Comparison of ENCODE assay signal across 18 cellular contexts in the genomic region with DNA sequence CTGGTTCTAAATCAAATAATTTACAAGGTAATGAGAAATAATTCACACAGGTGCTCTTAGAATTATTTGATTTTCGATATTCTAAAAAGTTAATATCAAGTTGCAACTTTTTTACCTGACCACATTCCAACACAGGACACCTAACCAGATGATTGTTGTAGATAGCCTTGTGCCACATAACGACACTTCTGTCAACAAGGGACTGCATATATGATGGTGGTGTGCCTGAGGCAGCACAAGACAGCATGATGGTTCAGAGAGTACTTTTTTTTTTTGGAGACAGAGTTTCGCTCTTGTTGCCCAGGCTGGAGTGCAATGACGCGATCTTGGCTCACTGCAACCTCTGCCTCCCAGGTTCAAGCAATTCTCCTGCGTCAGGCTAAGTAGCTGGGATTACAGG.
DNase-seq lines count a peak whose midpoint lies in the region; ATAC-seq, FAIRE-seq and TF ChIP-seq lines count a peak whose summit lies in the region.
"Had no signal": no experiment of that assay in that cellular context is flagged by ENCODE, and none has a peak within 500 bp of the region (broad histone marks: within the 10 kb centered on the region; RNA-seq: fewer than 3 reads in every experiment).

No MANE protein-coding gene starts in this region.

- ATAC-seq in left ventricle myocardium superior, result peak; percentile 34
- no peak for ATAC-seq in GM18909 (IDR thresholded peaks at IDR 0.05; ENCODE audit: poor library complexity, unreplicated experiment)
- ATAC-seq: GM12878 had no signal

- FAIRE-seq in H1 (lab: Jason Lieb, UNC), result no peak
- FAIRE-seq: A204.1, GM12878, GM18507 had no signal

- H2BK120ac ChIP-seq in H1 (replicated peaks; ENCODE audit: low read depth, low read length) (no peak overlapping the region), trophoblast cell (ENCODE audit: insufficient read depth, low read length, poor library complexity) (no peak overlapping the region)

- H4K91ac ChIP-seq in H1 (replicated peaks; ENCODE audit: insufficient read length, low read length) (no peak overlapping the region), trophoblast cell (ENCODE audit: low read depth, low read length) (no peak overlapping the region)

- H2AK5ac ChIP-seq in H1 (ENCODE audit: low read depth, low read length) (no peak overlapping the region), trophoblast cell (ENCODE audit: low read length) (no peak overlapping the region)

- H3K27me3 ChIP-seq in left ventricle myocardium inferior (ENCODE audit: low read depth) (no peaks in the 10 kb centered on the region), H1 (replicated peaks in 1 of 4; ENCODE audit: control insufficient read depth in 3 of 4, extremely low read depth in 1 of 4, insufficient read depth in 3 of 4, low read length in 3 of 4) (no peaks in the 10 kb centered on the region), trophoblast cell (ENCODE audit: insufficient read depth, low read length) (no peaks in the 10 kb centered on the region)

- H3K56ac ChIP-seq in H1 (replicated peaks; ENCODE audit: insufficient read length, low read depth, low read length), result no peak overlapping the region

- H3K9ac ChIP-seq in H1 (replicated peaks in 1 of 4; ENCODE audit: extremely low read depth in 1 of 4, low read depth in 3 of 4, low read length in 3 of 4), result no peak overlapping the region
- no peak overlapping the region for H3K9ac ChIP-seq in trophoblast cell (ENCODE audit: low read length)
- H3K9ac ChIP-seq: GM23248 had no signal

- H2BK12ac ChIP-seq in H1 (ENCODE audit: low read depth, low read length) (peak overlapping the region; percentile 94), trophoblast cell (ENCODE audit: low read length) (no peak overlapping the region)

- TF ChIP-seq CTCF in left ventricle myocardium inferior (IDR thresholded peaks at IDR 0.05; ENCODE audit: borderline replicate concordance) (no peak), H1 (IDR thresholded peaks at IDR 0.05; ENCODE audit: control extremely low read depth in 1 of 3, insufficient read depth in 1 of 3, low read depth in 1 of 3, low read length in 3 of 3) (no peak)

- peaks cover 33% of the 10 kb centered on the region for H3K36me3 ChIP-seq in left ventricle myocardium inferior
- H3K36me3 ChIP-seq in H1 (ENCODE audit: control insufficient read depth in 2 of 4, insufficient read depth in 4 of 4, low read length in 3 of 4), result no peaks in the 10 kb centered on the region
- H3K36me3 ChIP-seq in trophoblast cell (ENCODE audit: control insufficient read depth in 1 of 2, insufficient read depth in 2 of 2, low read length in 2 of 2), result no peaks in the 10 kb centered on the region
- H3K36me3 ChIP-seq: HAP-1 had no signal

- H2BK20ac ChIP-seq in H1 (ENCODE audit: low read length), result no peak overlapping the region

- H3K79me1 ChIP-seq in H1 (ENCODE audit: low read depth, low read length) (no peaks in the 10 kb centered on the region), trophoblast cell (ENCODE audit: low read length) (no peaks in the 10 kb centered on the region)

- H2AFZ ChIP-seq in H1 (ENCODE audit: low read length) (no peak overlapping the region), trophoblast cell (ENCODE audit: insufficient read depth, low read length, poor library complexity) (no peak overlapping the region)
- H2AFZ ChIP-seq: GM23248 had no signal

- H4K8ac ChIP-seq in H1 (ENCODE audit: extremely low read depth, insufficient read depth, low read length) (no peak overlapping the region), trophoblast cell (ENCODE audit: low read depth, low read length) (no peak overlapping the region)

- H3K4me2 ChIP-seq in H1 (ENCODE audit: insufficient read depth in 1 of 2, low read depth in 2 of 2, low read length in 2 of 2), result no peak overlapping the region; a peak in 1 of 4 replicates
- H3K4me2 ChIP-seq in trophoblast cell (ENCODE audit: low read length), result no peak overlapping the region

- H4K20me1 ChIP-seq in H1 (replicated peaks in 1 of 2; ENCODE audit: control insufficient read depth in 1 of 2, insufficient read depth in 2 of 2, low read length in 2 of 2), result no peaks in the 10 kb centered on the region

- H4K5ac ChIP-seq in H1 (ENCODE audit: insufficient read length, low read depth, low read length), result no peak overlapping the region

- peaks cover 6% of the 10 kb centered on the region; the same call in 1 of the 2 replicates for H3K23me2 ChIP-seq in H1 (ENCODE audit: low read depth, low read length)

- H3K9me3 ChIP-seq in left ventricle myocardium inferior (replicated peaks) (no peaks in the 10 kb centered on the region), H1 (ENCODE audit: insufficient read depth in 2 of 2, low read depth in 1 of 2, low read length in 1 of 2) (no peaks in the 10 kb centered on the region), trophoblast cell (ENCODE audit: insufficient read depth, low read depth, low read length) (no peaks in the 10 kb centered on the region)
- H3K9me3 ChIP-seq: HAP-1 had no signal

- H3K23ac ChIP-seq in H1 (ENCODE audit: insufficient read length) (no peak overlapping the region), trophoblast cell (ENCODE audit: low read length) (no peak overlapping the region)

- WGBS in H1 (ENCODE audit: extremely low coverage in 1 of 2, insufficient coverage in 1 of 2, insufficient read length in 1 of 2, insufficient replicate concordance in 2 of 2, low coverage in 1 of 2, low lambda C conversion rate in 2 of 2, missing lambda C conversion rate in 1 of 2), 2 experiments, result 84% methylated on average over 6 of the region's 6 CpGs; no CpG with 5 or more reads in 1 of the 2 experiments
- no CpG with 5 or more reads among the region's 6 CpGs for WGBS in trophoblast cell (ENCODE audit: extremely low coverage, insufficient coverage, insufficient read length)

- H3K4ac ChIP-seq in H1 (replicated peaks; ENCODE audit: insufficient read length, low read depth, low read length) (no peak overlapping the region), trophoblast cell (ENCODE audit: low read depth, low read length) (no peak overlapping the region)

- intact Hi-C loops in left ventricle myocardium superior (cut with micrococcal nuclease) (loop anchor here (5.0 kb wide), 1 partner anchor 49 kb away; no protein-coding TSS in a partner anchor), left ventricle myocardium inferior (cut with micrococcal nuclease) (no loop called here)

- TF ChIP-seq RAD21 in H1 (IDR thresholded peaks at IDR 0.05 in 1 of 2, conservative IDR thresholded peaks at IDR 0.05 in 1 of 2; ENCODE audit: low read depth in 2 of 2, low read length in 2 of 2), result no peak

- H3K18ac ChIP-seq in H1 (ENCODE audit: extremely low read depth, low read length) (no peak overlapping the region), trophoblast cell (ENCODE audit: low read length) (no peak overlapping the region)

- no peak for TF ChIP-seq POLR2A in H1 (IDR thresholded peaks at IDR 0.05; ENCODE audit: control extremely low read depth in 1 of 2, low read depth in 2 of 2, low read length in 2 of 2)

- CTCF ChIA-PET in H1 (lab: Charles Lee; ENCODE audit: partially characterized antibody), result no interaction called here

- H3K4me1 ChIP-seq in left ventricle myocardium inferior (peaks cover 49% of the 10 kb centered on the region), H1 (replicated peaks in 1 of 4; ENCODE audit: control insufficient read depth in 3 of 4, insufficient read depth in 4 of 4, low read length in 3 of 4) (peaks cover 0 to 6% (median 4%) of the 10 kb centered on the region in 4 experiments; a peak in 4 of 7 replicates), trophoblast cell (ENCODE audit: control insufficient read depth in 1 of 2, insufficient read depth in 2 of 2, low read length in 2 of 2) (peaks cover 4 to 5% of the 10 kb centered on the region in 2 experiments)

- H4K12ac ChIP-seq in trophoblast cell (ENCODE audit: low read depth, low read length), result no peak overlapping the region

- no peaks in the 10 kb centered on the region for H3K79me2 ChIP-seq in H1 (ENCODE audit: control insufficient read depth in 1 of 2, insufficient read depth in 2 of 2, low read length in 2 of 2)
- no peaks in the 10 kb centered on the region for H3K79me2 ChIP-seq in trophoblast cell (ENCODE audit: control insufficient read depth, insufficient read depth, low read length, poor library complexity)

- DNase-seq in left ventricle myocardium superior (no peak), left ventricle myocardium inferior (no peak), H1 (ENCODE audit: low read depth in 1 of 2, low spot score in 2 of 2) (no peak), trophoblast cell (peak; percentile 16 to 63), NCI-H1092 (lab: John Stamatoyannopoulos, UW) (no peak), midbrain (lab: John Stamatoyannopoulos, UW) (no peak)
- DNase-seq: C1 segment of cervical spinal cord; Calu3; CD4-positive, alpha-beta T cell; DMS 273 treated with DMSO at 0.1 percent for 48 hours; DMS79; GM23248; HFFc6 had no signal

- no peak overlapping the region for H3K27ac ChIP-seq in left ventricle myocardium inferior (replicated peaks)
- H3K27ac ChIP-seq in H1 (ENCODE audit: low read depth, low read length), result no peak overlapping the region
- no peak overlapping the region for H3K27ac ChIP-seq in trophoblast cell (ENCODE audit: low read depth, low read length)
- H3K27ac ChIP-seq: GM23248 had no signal

- H3K14ac ChIP-seq in H1 (ENCODE audit: insufficient read length) (no peak overlapping the region), trophoblast cell (ENCODE audit: low read length) (no peak overlapping the region)

- POLR2A ChIA-PET in H1 (lab: Charles Lee; ENCODE audit: partially characterized antibody), result interaction anchor here (1.4 kb wide), 1 partner anchor 16 kb away, joined by 4 read pairs; no protein-coding TSS in a partner anchor

- H2BK15ac ChIP-seq in H1 (ENCODE audit: low read length), result 0 out of 2 replicates have a peak overlapping the region, but pooled peaks have one; percentile 84

- TF ChIP-seq EP300 in H1 (IDR thresholded peaks at IDR 0.05; ENCODE audit: borderline replicate concordance in 1 of 2, low read depth in 2 of 2, low read length in 2 of 2), result no peak

- no peak overlapping the region for H2BK5ac ChIP-seq in H1 (ENCODE audit: low read depth, low read length)
- no peak overlapping the region for H2BK5ac ChIP-seq in trophoblast cell (ENCODE audit: low read depth, low read length, poor library complexity)

- H3K4me3 ChIP-seq in left ventricle myocardium inferior (no peak overlapping the region), H1 (ENCODE audit: extremely low read depth in 1 of 4, insufficient read depth in 2 of 4, low read depth in 3 of 4, low read length in 4 of 4) (no peak overlapping the region), trophoblast cell (ENCODE audit: low read depth, low read length) (no peak overlapping the region)
- H3K4me3 ChIP-seq: GM12878, GM23248, HAP-1 had no signal

TF ChIP-seq in H1, 55 proteins besides CTCF, POLR2A, EP300 and RAD21 (continues in another document):
- TF ChIP-seq SIN3A (conservative IDR thresholded peaks at IDR 0.05 in 1 of 2, IDR thresholded peaks at IDR 0.05 in 1 of 2; ENCODE audit: low read depth in 1 of 2, low read length in 2 of 2), result no peak
- no peak for TF ChIP-seq POU5F1 (IDR thresholded peaks at IDR 0.05; ENCODE audit: low read depth, low read length)
- no peak for TF ChIP-seq BACH1 (IDR thresholded peaks at IDR 0.05; ENCODE audit: low read length)

Comparison
In these comparisons a context has a peak if more than half of its experiments do, and no peak if none do; other contexts are left out.
1. DNase-seq: peak in trophoblast cell (2 of 2); none in left ventricle myocardium superior (single experiment), left ventricle myocardium inferior (single experiment), H1 (0 of 2), NCI-H1092 (single experiment) and midbrain (single experiment).